In the genomic region with DNA sequence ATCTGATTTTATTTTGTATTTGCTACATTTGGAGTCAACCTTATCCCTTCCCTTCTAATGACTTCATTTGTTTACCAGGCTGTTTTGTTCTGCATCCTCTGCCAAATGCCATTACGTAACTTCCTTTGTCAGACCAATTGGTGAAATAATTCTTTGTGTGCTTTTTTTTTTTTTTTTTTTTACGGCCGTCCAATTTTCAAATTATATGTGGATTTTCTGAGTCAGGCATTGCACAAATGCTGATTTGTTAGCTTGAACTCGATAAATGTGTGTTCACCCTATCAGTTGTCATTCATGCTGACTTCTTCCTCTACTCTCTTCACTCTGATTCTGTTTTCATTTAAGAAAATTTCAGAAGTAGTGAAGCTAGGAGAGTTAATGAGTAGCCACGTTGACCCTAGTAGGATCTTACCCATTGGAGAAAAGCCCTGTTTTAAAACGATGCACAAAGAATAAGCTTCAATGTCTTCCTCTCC, we compare ENCODE assay signal across 16 cellular contexts.
DNase-seq lines count a peak whose midpoint lies in the region; ATAC-seq, FAIRE-seq and TF ChIP-seq lines count a peak whose summit lies in the region.
"Had no signal": no experiment of that assay in that cellular context is flagged by ENCODE, and none has a peak within 500 bp of the region (broad histone marks: within the 10 kb centered on the region; RNA-seq: fewer than 3 reads in every experiment).

No MANE protein-coding gene starts in this region.

- POLR2A ChIA-PET in T-cell (lab: Charles Lee): interaction anchor here in 1 of 2 donors (0.7 kb wide), 1 partner anchor 33 kb away, joined by 3 read pairs; no protein-coding TSS in a partner anchor

- H3K27me3 ChIP-seq in astrocyte (ENCODE audit: insufficient read depth, low read length) (no peaks in the 10 kb centered on the region), heart left ventricle (no peaks in the 10 kb centered on the region), sigmoid colon (no peaks in the 10 kb centered on the region), mammary epithelial cell (ENCODE audit: insufficient read depth, low read length) (no peaks in the 10 kb centered on the region)
- H3K27me3 ChIP-seq: left lung, transverse colon had no signal

- no peak overlapping the region for H3K27ac ChIP-seq in astrocyte (ENCODE audit: low read depth, low read length)
- peak overlapping the region in 7 of 12 donors; percentile 28 to 60 (median 39) for H3K27ac ChIP-seq in heart left ventricle
- H3K27ac ChIP-seq in sigmoid colon: peak overlapping the region in 3 of 4 donors; percentile 18 to 54 (median 21)
- no peak overlapping the region for H3K27ac ChIP-seq in mammary epithelial cell (ENCODE audit: insufficient read depth, low read depth, low read length)
- H3K27ac ChIP-seq: left lung, parathyroid adenoma, transverse colon had no signal

- no peaks in the 10 kb centered on the region for H3K4me1 Mint-ChIP-seq in astrocyte (ENCODE audit: low read depth, unreplicated experiment)
- H3K4me1 Mint-ChIP-seq in T-cell: no peaks in the 10 kb centered on the region
- H3K4me1 Mint-ChIP-seq: activated naive CD4-positive, alpha-beta T cell treated with anti-CD3 and anti-CD28 coated beads, Interleukin-2, amount 50 U/mL, for 24 hours had no signal

- H2AFZ ChIP-seq in astrocyte (ENCODE audit: low read depth, low read length): no peak overlapping the region
- no peak overlapping the region for H2AFZ ChIP-seq in mammary epithelial cell (ENCODE audit: low read depth, low read length)
- H2AFZ ChIP-seq: parathyroid adenoma had no signal

- H3K4me2 ChIP-seq in astrocyte (ENCODE audit: low read length): no peak overlapping the region
- no peak overlapping the region for H3K4me2 ChIP-seq in mammary epithelial cell (ENCODE audit: insufficient read depth, low read depth, low read length)

- 35 to 47% (median 44%) methylated on average over 6 of the region's 6 CpGs for WGBS in heart left ventricle, 4 donors
- WGBS in sigmoid colon, 2 donors: 13 to 45% methylated on average over 6 of the region's 6 CpGs
- WGBS in mammary epithelial cell (ENCODE audit: low coverage, missing lambda C conversion rate): 13% methylated on average over 5 of the region's 6 CpGs

- H4K20me1 ChIP-seq in astrocyte (ENCODE audit: insufficient read depth, low read length): no peaks in the 10 kb centered on the region
- no peaks in the 10 kb centered on the region for H4K20me1 ChIP-seq in mammary epithelial cell (ENCODE audit: insufficient read depth, low read length)

- no peaks in the 10 kb centered on the region for H3K4me1 ChIP-seq in astrocyte (ENCODE audit: insufficient read depth, low read length)
- peaks cover 0 to 12% (median 0%) of the 10 kb centered on the region in 12 donors for H3K4me1 ChIP-seq in heart left ventricle
- peaks cover 0 to 8% (median 5%) of the 10 kb centered on the region in 4 donors for H3K4me1 ChIP-seq in sigmoid colon
- H3K4me1 ChIP-seq in mammary epithelial cell (ENCODE audit: insufficient read depth, low read length): no peaks in the 10 kb centered on the region
- H3K4me1 ChIP-seq: Caco-2, left lung, parathyroid adenoma, transverse colon had no signal

- H3K36me3 Mint-ChIP-seq in astrocyte (ENCODE audit: low read depth, unreplicated experiment) (no peaks in the 10 kb centered on the region), T-cell (no peaks in the 10 kb centered on the region)
- H3K36me3 Mint-ChIP-seq: activated naive CD4-positive, alpha-beta T cell treated with anti-CD3 and anti-CD28 coated beads, Interleukin-2, amount 50 U/mL, for 24 hours had no signal

- H3K27me3 Mint-ChIP-seq in astrocyte (ENCODE audit: low read depth, unreplicated experiment) (no peaks in the 10 kb centered on the region), T-cell (peaks cover 0 to 5% of the 10 kb centered on the region in 2 donors)

- in situ Hi-C loops in mammary epithelial cell (cut with MboI; ENCODE audit: low sequenced_read_pairs in 2 of 2): no loop called here

- H3K36me3 ChIP-seq in astrocyte (ENCODE audit: insufficient read depth, low read length): no peaks in the 10 kb centered on the region
- H3K36me3 ChIP-seq in heart left ventricle: no peaks in the 10 kb centered on the region
- H3K36me3 ChIP-seq in sigmoid colon: no peaks in the 10 kb centered on the region
- no peaks in the 10 kb centered on the region for H3K36me3 ChIP-seq in mammary epithelial cell (ENCODE audit: insufficient read depth, low read length)
- H3K36me3 ChIP-seq: left lung, transverse colon had no signal

- no peaks in the 10 kb centered on the region for H3K9me3 ChIP-seq in astrocyte (ENCODE audit: insufficient read depth, low read depth, low read length)
- no peaks in the 10 kb centered on the region for H3K9me3 ChIP-seq in heart left ventricle
- H3K9me3 ChIP-seq in sigmoid colon: no peaks in the 10 kb centered on the region
- peaks cover 3% of the 10 kb centered on the region for H3K9me3 ChIP-seq in mammary epithelial cell (replicated peaks; ENCODE audit: insufficient read depth, low read length)
- H3K9me3 ChIP-seq: Caco-2, left lung, transverse colon had no signal

- intact Hi-C loops in heart left ventricle (cut with DNase I): no loop called here
- intact Hi-C loops in sigmoid colon (cut with DNase I): no loop called here
- intact Hi-C loops in mammary epithelial cell (cut with micrococcal nuclease): no loop called here

- H3K79me2 ChIP-seq in astrocyte (ENCODE audit: insufficient read depth, low read length): no peaks in the 10 kb centered on the region
- H3K79me2 ChIP-seq in mammary epithelial cell (ENCODE audit: insufficient read depth, low read length): no peaks in the 10 kb centered on the region
- H3K79me2 ChIP-seq: parathyroid adenoma had no signal

- DNase-seq in GM04504 (ENCODE audit: low read depth) (peak; percentile 24), astrocyte (ENCODE audit: low read depth) (peak; percentile 10), heart left ventricle (peak in 1 of 5 donors; percentile 17), sigmoid colon (no peak), occipital lobe (lab: John Stamatoyannopoulos, UW) (no peak), GM10266 (ENCODE audit: extremely low spot score) (no peak), T-cell (no peak), mammary epithelial cell (no peak)
- DNase-seq: activated CD4-positive, alpha-beta T cell treated with anti-CD3 and anti-CD28 coated beads, Interleukin-2, amount 50 U/mL, for 48 hours; Caco-2; endodermal cell; left lung; transverse colon had no signal

- H3K27ac Mint-ChIP-seq in astrocyte (ENCODE audit: unreplicated experiment) (no peak overlapping the region), T-cell (no peak overlapping the region)
- H3K27ac Mint-ChIP-seq: activated naive CD4-positive, alpha-beta T cell treated with anti-CD3 and anti-CD28 coated beads, Interleukin-2, amount 50 U/mL, for 24 hours; endodermal cell had no signal

- no peak for FAIRE-seq in astrocyte (lab: Jason Lieb, UNC)
- FAIRE-seq: GM12878 had no signal

- no peak for TF ChIP-seq EP300 in sigmoid colon (IDR thresholded peaks at IDR 0.05)

- no peak for TF ChIP-seq POLR2A in heart left ventricle (IDR thresholded peaks at IDR 0.05)
- no peak for TF ChIP-seq POLR2A in sigmoid colon (IDR thresholded peaks at IDR 0.05)

- ATAC-seq in heart left ventricle (peak in 2 of 4 donors; percentile 70 to 75), T-cell (replicated peaks in 1 of 4) (no peak)
- ATAC-seq: GM12878, left lung had no signal

- no peak overlapping the region for H3K4me3 ChIP-seq in astrocyte (ENCODE audit: insufficient read depth, low read depth, low read length)
- no peak overlapping the region for H3K4me3 ChIP-seq in heart left ventricle
- no peak overlapping the region for H3K4me3 ChIP-seq in sigmoid colon
- no peak overlapping the region for H3K4me3 ChIP-seq in mammary epithelial cell (replicated peaks in 1 of 3; ENCODE audit: insufficient read depth in 1 of 3, low read depth in 2 of 3, low read length in 3 of 3)
- H3K4me3 ChIP-seq: GM12878, left lung, transverse colon had no signal

- no peaks in the 10 kb centered on the region for H3K9me3 Mint-ChIP-seq in astrocyte (ENCODE audit: unreplicated experiment)
- H3K9me3 Mint-ChIP-seq in T-cell: peaks cover 0 to 13% (median 4%) of the 10 kb centered on the region in 3 donors
- H3K9me3 Mint-ChIP-seq: endodermal cell had no signal

- CTCF ChIA-PET in T-cell (lab: Charles Lee): no interaction called here
- CTCF ChIA-PET in mammary epithelial cell (lab: Charles Lee; ENCODE audit: low non-redundant PET): no interaction called here

- BruUV-seq in mammary epithelial cell (replicated peaks; lab: Mats Ljungman, UMichigan): no TSS peak

- dilution Hi-C loops in mammary epithelial cell (cut with HindIII; ENCODE audit: low sequenced_read_pairs): no loop called here

- TF ChIP-seq CTCF in astrocyte (IDR thresholded peaks at IDR 0.05; ENCODE audit: insufficient read depth, low read depth, low read length) (no peak), heart left ventricle (IDR thresholded peaks at IDR 0.05) (no peak), sigmoid colon (IDR thresholded peaks at IDR 0.05) (no peak), GM10266 (IDR thresholded peaks at IDR 0.05; ENCODE audit: control insufficient read depth, insufficient read depth, low read depth, missing control alignments) (no peak), mammary epithelial cell (conservative IDR thresholded peaks at IDR 0.05 in 1 of 2, IDR thresholded peaks at IDR 0.05 in 1 of 2; ENCODE audit: extremely low read depth in 1 of 2, insufficient read depth in 1 of 2, low read depth in 1 of 2, low read length in 2 of 2) (no peak)

- H3K9ac ChIP-seq in astrocyte (ENCODE audit: low read length): no peak overlapping the region
- no peak overlapping the region for H3K9ac ChIP-seq in mammary epithelial cell (ENCODE audit: insufficient read depth, low read length)
- H3K9ac ChIP-seq: parathyroid adenoma had no signal

- H3K4me3 Mint-ChIP-seq in astrocyte (ENCODE audit: unreplicated experiment): no peak overlapping the region
- H3K4me3 Mint-ChIP-seq in T-cell: no peak overlapping the region
- H3K4me3 Mint-ChIP-seq: activated naive CD4-positive, alpha-beta T cell treated with anti-CD3 and anti-CD28 coated beads, Interleukin-2, amount 50 U/mL, for 24 hours; endodermal cell had no signal

Comparison
In these comparisons a context has a peak if more than half of its experiments do, and no peak if none do; other contexts are left out.
1. DNase-seq: peak in GM04504 (single experiment) and astrocyte (single experiment); none in sigmoid colon (single experiment), occipital lobe (single experiment), GM10266 (single experiment), T-cell (0 of 34) and mammary epithelial cell (single experiment).
2. H3K27ac ChIP-seq: peak in heart left ventricle (7 of 12) and sigmoid colon (3 of 4); none in astrocyte (single experiment) and mammary epithelial cell (single experiment).